ENCODE assay signal across 9 cellular contexts in the genomic region with DNA sequence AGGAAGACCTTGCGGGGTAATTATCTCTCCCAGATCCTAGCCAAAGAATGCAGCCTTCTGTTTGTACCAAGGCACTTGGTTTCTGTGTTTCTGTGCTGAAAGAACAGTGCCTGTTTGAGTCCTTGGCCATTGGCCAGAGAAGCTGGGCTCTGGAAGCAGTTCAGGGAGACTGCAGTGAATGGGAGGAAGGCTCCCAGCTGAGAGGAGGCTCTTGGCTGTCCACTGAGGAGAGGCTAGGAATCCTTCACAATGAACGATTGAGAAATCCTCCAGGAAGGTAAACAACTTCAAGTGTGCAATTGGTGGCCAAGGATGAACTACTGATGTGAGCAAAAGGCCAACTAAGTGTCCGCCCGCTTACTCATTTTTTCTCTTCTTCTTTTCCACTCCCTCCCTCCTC.
DNase-seq lines count a peak whose midpoint lies in the region; ATAC-seq, FAIRE-seq and TF ChIP-seq lines count a peak whose summit lies in the region.
"Had no signal": no experiment of that assay in that cellular context is flagged by ENCODE, and none has a peak within 500 bp of the region (broad histone marks: within the 10 kb centered on the region; RNA-seq: fewer than 3 reads in every experiment).

No MANE protein-coding gene starts in this region.

- peaks cover 0 to 8% (median 0%) of the 10 kb centered on the region in 3 donors for H3K36me3 Mint-ChIP-seq in naive thymus-derived CD8-positive, alpha-beta T cell

- intact Hi-C loops in transverse colon (cut with DNase I; ENCODE audit: low total_unique reads), result no loop called here

- no peak for TF ChIP-seq EP300 in transverse colon (IDR thresholded peaks at IDR 0.05; ENCODE audit: low read depth)

- H3K4me3 Mint-ChIP-seq in naive thymus-derived CD8-positive, alpha-beta T cell, result no peak overlapping the region

- WGBS in transverse colon (ENCODE audit: low coverage in 1 of 2), 2 donors, result 48% methylated on average over 4 of the region's 4 CpGs; no CpG with 5 or more reads in 1 of the 2 donors

- POLR2A ChIA-PET in naive thymus-derived CD8-positive, alpha-beta T cell (lab: Charles Lee), result no interaction called here

- peaks cover 7 to 30% (median 15%) of the 10 kb centered on the region in 5 donors for H3K27me3 Mint-ChIP-seq in naive thymus-derived CD8-positive, alpha-beta T cell

- TF ChIP-seq CTCF in transverse colon (IDR thresholded peaks at IDR 0.05) (no peak), D721Med (IDR thresholded peaks at IDR 0.05; ENCODE audit: insufficient read depth, missing control alignments) (no peak)

- no peak overlapping the region for H3K27ac Mint-ChIP-seq in naive thymus-derived CD8-positive, alpha-beta T cell

- H3K27me3 ChIP-seq in transverse colon, result peaks cover 5% of the 10 kb centered on the region

- no peak for ATAC-seq in naive thymus-derived CD8-positive, alpha-beta T cell

- no peaks in the 10 kb centered on the region for H3K36me3 ChIP-seq in transverse colon

- DNase-seq in NCI-H187 (lab: John Stamatoyannopoulos, UW) (peak; percentile 29 to 51), NCI-H187 treated with DMSO at 0.1 percent for 48 hours (lab: John Stamatoyannopoulos, UW) (no peak), dermis blood vessel endothelial cell (peak; percentile 39), medulla oblongata (ENCODE audit: extremely low spot score) (peak; percentile 92), transverse colon (peak; percentile 36), AML-193 (lab: John Stamatoyannopoulos, UW) (no peak), D721Med (ENCODE audit: insufficient read length, low spot score) (no peak)
- no peak for DNase-seq in naive thymus-derived CD8-positive, alpha-beta T cell
- DNase-seq: stimulated activated CD4-positive, alpha-beta T cell treated with anti-CD3 and anti-CD28 coated beads, Interleukin-15, amount 100 ng/mL, for 24 hours had no signal

- no peaks in the 10 kb centered on the region for H3K9me3 ChIP-seq in transverse colon

- in situ Hi-C loops in transverse colon (cut with MboI; ENCODE audit: low pct_ligation_motif_present in 1 of 4, low pct_unique_long_range_greater_than_20kb in 1 of 4, low sequenced_read_pairs in 3 of 4), result no loop called here

- peaks cover 0 to 12% (median 0%) of the 10 kb centered on the region in 9 donors for H3K9me3 Mint-ChIP-seq in naive thymus-derived CD8-positive, alpha-beta T cell

- H3K4me1 Mint-ChIP-seq in naive thymus-derived CD8-positive, alpha-beta T cell, result no peaks in the 10 kb centered on the region

- H3K4me1 ChIP-seq in transverse colon, result no peaks in the 10 kb centered on the region

- TF ChIP-seq POLR2A in transverse colon (IDR thresholded peaks at IDR 0.05), result no peak

- no peak overlapping the region for H3K4me3 ChIP-seq in transverse colon

- FAIRE-seq in D721Med (lab: Jason Lieb, UNC), result no peak

- H3K27ac ChIP-seq in transverse colon, result no peak overlapping the region

Comparison
In these comparisons a context has a peak if more than half of its experiments do, and no peak if none do; other contexts are left out.
1. DNase-seq: peak in NCI-H187 (2 of 2), dermis blood vessel endothelial cell (single experiment), medulla oblongata (single experiment) and transverse colon (single experiment); none in NCI-H187 treated with DMSO at 0.1 percent for 48 hours (single experiment), AML-193 (0 of 2), D721Med (single experiment) and naive thymus-derived CD8-positive, alpha-beta T cell (0 of 10).